Comparison of ENCODE assay signal across 8 cellular contexts in genomic region chr3:96863129-96863740, GRCh38. TPM values are rescaled to one million over a fixed set of nuclear protein-coding genes. Genes with fewer than 3 reads are reported as not detected.
DNase-seq lines count a peak whose midpoint lies in the region; TF ChIP-seq lines count a peak whose summit lies in the region.

No MANE protein-coding gene starts in this region.

- no peaks in the 10 kb centered on the region for H3K36me3 Mint-ChIP-seq in CD4-positive, alpha-beta memory T cell

- no peaks in the 10 kb centered on the region for H3K9me3 ChIP-seq in WERI-Rb-1 (ENCODE audit: severe bottlenecking)
- no peaks in the 10 kb centered on the region for H3K9me3 ChIP-seq in CD4-positive, alpha-beta memory T cell (ENCODE audit: control insufficient read depth in 1 of 2, low read length in 2 of 2)

- DNase-seq in GM06990 (ENCODE audit: extremely low read depth, insufficient read length) (no peak), HFF-Myc (ENCODE audit: extremely low read depth, low read depth) (peak; percentile 1), NCI-H2029 (lab: John Stamatoyannopoulos, UW) (peak; percentile 29), WERI-Rb-1 (peak; percentile 37), inferior parietal cortex (ENCODE audit: extremely low spot score) (peak; percentile 39), T1000 (lab: John Stamatoyannopoulos, UW) (no peak)
- no peak for DNase-seq in CD4-positive, alpha-beta memory T cell
- no peak for DNase-seq in activated naive CD4-positive, alpha-beta T cell treated with anti-CD3 and anti-CD28 coated beads, Interleukin-2, amount 50 U/mL, for 16 hours

- POLR2A ChIA-PET in CD4-positive, alpha-beta memory T cell (lab: Charles Lee; ENCODE audit: partially characterized antibody), result no interaction called here

- no peak overlapping the region for H3K27ac Mint-ChIP-seq in CD4-positive, alpha-beta memory T cell

- H3K9me3 Mint-ChIP-seq in CD4-positive, alpha-beta memory T cell, result no peaks in the 10 kb centered on the region

- H3K4me3 ChIP-seq in GM06990 (replicated peaks; ENCODE audit: low read depth, low read length) (no peak overlapping the region), HFF-Myc (replicated peaks; ENCODE audit: low read depth, low read length) (no peak overlapping the region), WERI-Rb-1 (ENCODE audit: low read depth, low read length) (no peak overlapping the region)
- H3K4me3 ChIP-seq in CD4-positive, alpha-beta memory T cell (ENCODE audit: low read length in 2 of 2), result no peak overlapping the region

- no peak overlapping the region for H3K4me3 Mint-ChIP-seq in CD4-positive, alpha-beta memory T cell

- no peaks in the 10 kb centered on the region for H3K4me1 ChIP-seq in CD4-positive, alpha-beta memory T cell (ENCODE audit: insufficient read depth, low read length)

- CTCF ChIA-PET in CD4-positive, alpha-beta memory T cell (lab: Charles Lee; ENCODE audit: partially characterized antibody), result no interaction called here

- H3K27me3 ChIP-seq in GM06990 (replicated peaks; ENCODE audit: control insufficient read depth, insufficient read depth, low read length) (no peaks in the 10 kb centered on the region), WERI-Rb-1 (ENCODE audit: insufficient read depth, low read depth, severe bottlenecking) (no peaks in the 10 kb centered on the region)
- no peaks in the 10 kb centered on the region for H3K27me3 ChIP-seq in CD4-positive, alpha-beta memory T cell (ENCODE audit: insufficient read depth, low read length)

- TF ChIP-seq CTCF in GM06990 (IDR thresholded peaks at IDR 0.05; ENCODE audit: insufficient read depth, low read length, poor library complexity, severe bottlenecking), result peak; percentile 74
- peak; percentile 48 for TF ChIP-seq CTCF in HFF-Myc (IDR thresholded peaks at IDR 0.05; ENCODE audit: low read depth, low read length, missing control alignments)
- TF ChIP-seq CTCF in WERI-Rb-1 (IDR thresholded peaks at IDR 0.05; ENCODE audit: low read depth, low read length), result peak; percentile 60

- H3K27me3 Mint-ChIP-seq in CD4-positive, alpha-beta memory T cell, result no peaks in the 10 kb centered on the region

- no peaks in the 10 kb centered on the region for H3K36me3 ChIP-seq in GM06990 (ENCODE audit: control insufficient read depth, insufficient read depth, low read length)
- no peaks in the 10 kb centered on the region for H3K36me3 ChIP-seq in WERI-Rb-1
- no peaks in the 10 kb centered on the region for H3K36me3 ChIP-seq in CD4-positive, alpha-beta memory T cell (ENCODE audit: insufficient read depth, low read length)

- no peaks in the 10 kb centered on the region for H3K4me1 Mint-ChIP-seq in CD4-positive, alpha-beta memory T cell

- intact Hi-C loops in CD4-positive, alpha-beta memory T cell (cut with micrococcal nuclease), result loop anchor here (2.0 kb wide), 1 partner anchor 1160 kb away; no protein-coding TSS in a partner anchor

- H3K27ac ChIP-seq in WERI-Rb-1, result no peak overlapping the region
- H3K27ac ChIP-seq in CD4-positive, alpha-beta memory T cell (ENCODE audit: low read depth, low read length), result no peak overlapping the region

RNA-seq across cellular contexts. Expression of gene EPHA6, which starts 48.8 kb away (rescaled TPM):
- total RNA-seq in CD4-positive, alpha-beta memory T cell, result not detected
- polyA plus RNA-seq in CD4-positive, alpha-beta memory T cell, result not detected

Comparison
In these comparisons a context has a peak if more than half of its experiments do, and no peak if none do; other contexts are left out.
1. DNase-seq: peak in HFF-Myc (single experiment), NCI-H2029 (single experiment), WERI-Rb-1 (single experiment) and inferior parietal cortex (single experiment); none in GM06990 (single experiment), CD4-positive, alpha-beta memory T cell (0 of 5), T1000 (single experiment) and activated naive CD4-positive, alpha-beta T cell treated with anti-CD3 and anti-CD28 coated beads, Interleukin-2, amount 50 U/mL, for 16 hours (single experiment).
2. Peak in every context shown above with its lines, with median percentiles within 50 percentile points of each other: CTCF ChIP-seq.